Comparison of ENCODE assay signal across 1 cellular context in the genomic region with DNA sequence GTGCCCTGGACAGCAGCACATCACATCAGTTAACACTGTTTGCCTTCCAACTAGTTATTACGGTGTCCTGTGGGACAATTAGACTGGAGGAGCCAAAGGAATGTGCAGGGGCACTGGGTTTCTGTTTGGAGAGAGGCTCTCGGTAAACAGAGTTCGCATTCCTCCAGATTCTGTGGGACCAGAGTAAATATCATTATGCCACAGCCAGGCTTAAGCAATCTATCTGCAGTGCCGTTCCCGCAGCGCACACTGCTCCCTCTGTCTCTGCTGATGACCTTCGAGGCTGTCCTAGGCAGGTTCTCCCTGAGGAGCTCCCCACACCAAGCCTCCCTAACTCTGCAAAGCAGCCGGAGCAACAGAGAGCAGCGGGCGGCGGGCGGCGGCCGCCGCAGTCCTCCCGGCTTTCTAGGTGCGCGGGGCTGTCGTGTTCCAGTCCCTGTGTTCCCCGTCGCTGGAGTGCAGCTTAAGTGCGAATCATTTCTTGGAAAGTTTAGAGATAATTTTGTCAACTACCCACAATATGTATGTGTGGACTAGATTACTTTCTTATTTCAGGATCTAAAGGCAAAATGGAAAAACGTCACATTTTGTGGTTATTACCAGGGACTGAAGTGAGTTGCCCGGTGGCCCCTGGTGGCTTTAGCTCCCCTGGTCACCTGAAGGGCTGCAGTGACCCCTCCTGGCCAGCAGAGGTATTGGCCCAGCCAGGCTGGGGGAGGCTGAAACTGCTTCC.
A peak's percentile ranks its signal among the peaks of the same experiment; 100 is the strongest.
TF ChIP-seq lines count a peak whose summit lies in the region.

No MANE protein-coding gene starts in this region.

TF ChIP-seq in GM23338, 12 proteins besides CTCF, POLR2A, EP300 and RAD21 (continued from another document):
- TF ChIP-seq, protein P1, sequence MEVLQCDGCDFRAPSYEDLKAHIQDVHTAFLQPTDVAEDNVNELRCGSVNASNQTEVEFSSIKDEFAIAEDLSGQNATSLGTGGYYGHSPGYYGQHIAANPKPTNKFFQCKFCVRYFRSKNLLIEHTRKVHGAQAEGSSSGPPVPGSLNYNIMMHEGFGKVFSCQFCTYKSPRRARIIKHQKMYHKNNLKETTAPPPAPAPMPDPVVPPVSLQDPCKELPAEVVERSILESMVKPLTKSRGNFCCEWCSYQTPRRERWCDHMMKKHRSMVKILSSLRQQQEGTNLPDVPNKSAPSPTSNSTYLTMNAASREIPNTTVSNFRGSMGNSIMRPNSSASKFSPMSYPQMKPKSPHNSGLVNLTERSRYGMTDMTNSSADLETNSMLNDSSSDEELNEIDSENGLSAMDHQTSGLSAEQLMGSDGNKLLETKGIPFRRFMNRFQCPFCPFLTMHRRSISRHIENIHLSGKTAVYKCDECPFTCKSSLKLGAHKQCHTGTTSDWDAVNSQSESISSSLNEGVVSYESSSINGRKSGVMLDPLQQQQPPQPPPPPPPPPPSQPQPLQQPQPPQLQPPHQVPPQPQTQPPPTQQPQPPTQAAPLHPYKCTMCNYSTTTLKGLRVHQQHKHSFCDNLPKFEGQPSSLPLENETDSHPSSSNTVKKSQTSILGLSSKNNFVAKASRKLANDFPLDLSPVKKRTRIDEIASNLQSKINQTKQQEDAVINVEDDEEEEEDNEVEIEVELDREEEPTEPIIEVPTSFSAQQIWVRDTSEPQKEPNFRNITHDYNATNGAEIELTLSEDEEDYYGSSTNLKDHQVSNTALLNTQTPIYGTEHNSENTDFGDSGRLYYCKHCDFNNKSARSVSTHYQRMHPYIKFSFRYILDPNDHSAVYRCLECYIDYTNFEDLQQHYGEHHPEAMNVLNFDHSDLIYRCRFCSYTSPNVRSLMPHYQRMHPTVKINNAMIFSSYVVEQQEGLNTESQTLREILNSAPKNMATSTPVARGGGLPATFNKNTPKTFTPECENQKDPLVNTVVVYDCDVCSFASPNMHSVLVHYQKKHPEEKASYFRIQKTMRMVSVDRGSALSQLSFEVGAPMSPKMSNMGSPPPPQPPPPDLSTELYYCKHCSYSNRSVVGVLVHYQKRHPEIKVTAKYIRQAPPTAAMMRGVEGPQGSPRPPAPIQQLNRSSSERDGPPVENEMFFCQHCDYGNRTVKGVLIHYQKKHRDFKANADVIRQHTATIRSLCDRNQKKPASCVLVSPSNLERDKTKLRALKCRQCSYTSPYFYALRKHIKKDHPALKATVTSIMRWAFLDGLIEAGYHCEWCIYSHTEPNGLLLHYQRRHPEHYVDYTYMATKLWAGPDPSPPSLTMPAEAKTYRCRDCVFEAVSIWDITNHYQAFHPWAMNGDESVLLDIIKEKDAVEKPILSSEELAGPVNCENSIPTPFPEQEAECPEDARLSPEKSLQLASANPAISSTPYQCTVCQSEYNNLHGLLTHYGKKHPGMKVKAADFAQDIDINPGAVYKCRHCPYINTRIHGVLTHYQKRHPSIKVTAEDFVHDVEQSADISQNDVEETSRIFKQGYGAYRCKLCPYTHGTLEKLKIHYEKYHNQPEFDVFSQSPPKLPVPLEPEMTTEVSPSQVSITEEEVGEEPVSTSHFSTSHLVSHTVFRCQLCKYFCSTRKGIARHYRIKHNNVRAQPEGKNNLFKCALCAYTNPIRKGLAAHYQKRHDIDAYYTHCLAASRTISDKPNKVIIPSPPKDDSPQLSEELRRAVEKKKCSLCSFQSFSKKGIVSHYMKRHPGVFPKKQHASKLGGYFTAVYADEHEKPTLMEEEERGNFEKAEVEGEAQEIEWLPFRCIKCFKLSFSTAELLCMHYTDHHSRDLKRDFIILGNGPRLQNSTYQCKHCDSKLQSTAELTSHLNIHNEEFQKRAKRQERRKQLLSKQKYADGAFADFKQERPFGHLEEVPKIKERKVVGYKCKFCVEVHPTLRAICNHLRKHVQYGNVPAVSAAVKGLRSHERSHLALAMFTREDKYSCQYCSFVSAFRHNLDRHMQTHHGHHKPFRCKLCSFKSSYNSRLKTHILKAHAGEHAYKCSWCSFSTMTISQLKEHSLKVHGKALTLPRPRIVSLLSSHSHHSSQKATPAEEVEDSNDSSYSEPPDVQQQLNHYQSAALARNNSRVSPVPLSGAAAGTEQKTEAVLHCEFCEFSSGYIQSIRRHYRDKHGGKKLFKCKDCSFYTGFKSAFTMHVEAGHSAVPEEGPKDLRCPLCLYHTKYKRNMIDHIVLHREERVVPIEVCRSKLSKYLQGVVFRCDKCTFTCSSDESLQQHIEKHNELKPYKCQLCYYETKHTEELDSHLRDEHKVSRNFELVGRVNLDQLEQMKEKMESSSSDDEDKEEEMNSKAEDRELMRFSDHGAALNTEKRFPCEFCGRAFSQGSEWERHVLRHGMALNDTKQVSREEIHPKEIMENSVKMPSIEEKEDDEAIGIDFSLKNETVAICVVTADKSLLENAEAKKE (CRISPR knock-in tag; IDR thresholded peaks at IDR 0.05): no peak
- no peak for TF ChIP-seq NANOG (IDR thresholded peaks at IDR 0.05; ENCODE audit: borderline replicate concordance)
- 0 out of 2 replicates have a peak, but pooled peaks have one; percentile 22 for TF ChIP-seq CREB1 (CRISPR knock-in tag; IDR thresholded peaks at IDR 0.05; ENCODE audit: low read depth)
- no peak for TF ChIP-seq JUNB (IDR thresholded peaks at IDR 0.05; ENCODE audit: unreplicated experiment)
- no peak for TF ChIP-seq ZNF331 (CRISPR knock-in tag; IDR thresholded peaks at IDR 0.05; ENCODE audit: low read depth)
